In the genomic region with DNA sequence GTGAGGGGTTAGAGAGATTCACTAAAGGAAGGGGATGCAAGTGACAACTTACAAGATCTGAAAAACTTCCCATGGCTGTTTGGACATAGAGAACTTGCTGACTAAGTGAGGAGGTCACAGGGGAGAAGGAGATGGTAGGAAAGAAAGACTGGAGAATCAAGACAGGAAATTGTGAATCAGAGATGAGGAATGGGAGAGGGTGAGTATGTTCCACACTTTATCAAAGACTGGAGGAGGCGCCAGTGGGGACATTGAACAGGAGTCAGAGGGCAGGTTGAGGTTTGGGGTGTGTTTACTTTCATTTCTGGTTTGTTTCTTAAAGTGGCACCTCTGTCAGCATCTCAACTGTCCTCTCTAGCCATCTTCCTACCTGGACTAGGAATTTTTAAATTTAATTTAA, we compare ENCODE assay signal across 8 cellular contexts. TPM values are rescaled to one million over a fixed set of nuclear protein-coding genes. Genes with fewer than 3 reads are reported as not detected.
DNase-seq lines count a peak whose midpoint lies in the region; ATAC-seq, FAIRE-seq and TF ChIP-seq lines count a peak whose summit lies in the region.
"Not testable (repeated sequence)": the region's sequence is repeated elsewhere in the genome, so short reads cannot be mapped to it uniquely, and the experiment has no call there.

No MANE protein-coding gene starts in this region.

- not testable (repeated sequence) for H3K4me3 Mint-ChIP-seq in activated naive CD8-positive, alpha-beta T cell treated with anti-CD3 and anti-CD28 coated beads, Interleukin-2, amount 10 ng/mL, durations not matched to agents 7 days and 5 days

- dilution Hi-C loops in endothelial cell of umbilical vein (cut with MboI; ENCODE audit: extremely low pct_ligation_motif_present, low sequenced_read_pairs): not testable (repeated sequence)

- POLR2A ChIA-PET in activated naive CD8-positive, alpha-beta T cell treated with anti-CD3 and anti-CD28 coated beads, Interleukin-2, amount 10 ng/mL, durations not matched to agents 7 days and 5 days (lab: Charles Lee); endothelial cell of umbilical vein (lab: Charles Lee): not testable (repeated sequence)

- peak overlapping the region; percentile 81 for H2AFZ ChIP-seq in ACC112 (ENCODE audit: low read length, unreplicated experiment)
- not testable (repeated sequence) for H2AFZ ChIP-seq in endothelial cell of umbilical vein (ENCODE audit: low read depth, low read length)

- H3K4me1 ChIP-seq in ACC112 (ENCODE audit: control insufficient read depth, insufficient read depth, low read length, unreplicated experiment): peaks cover 10% of the 10 kb centered on the region
- H3K4me1 ChIP-seq in endothelial cell of umbilical vein (ENCODE audit: control insufficient read depth, extremely low read depth, insufficient read depth, low read length): not testable (repeated sequence)

- not testable (repeated sequence) for H3K9me3 ChIP-seq in endothelial cell of umbilical vein (replicated peaks; ENCODE audit: control insufficient read depth, insufficient read depth, low read length)

- not testable (repeated sequence) for FAIRE-seq in endothelial cell of umbilical vein (lab: Jason Lieb, UNC)

- CTCF ChIA-PET in endothelial cell of umbilical vein (lab: Charles Lee): not testable (repeated sequence)

- peak overlapping the region; percentile 62; the same call in 1 of the 2 replicates for H3K4me3 ChIP-seq in ACC112 (ENCODE audit: low read depth, low read length)
- H3K4me3 ChIP-seq in endothelial cell of umbilical vein (replicated peaks in 1 of 3; ENCODE audit: insufficient read depth in 1 of 3, low read depth in 1 of 3, low read length in 3 of 3); foreskin fibroblast (ENCODE audit: low read depth in 1 of 2, low read length in 2 of 2): not testable (repeated sequence)

- H3K27me3 ChIP-seq in ACC112 (ENCODE audit: insufficient read depth, low read length); endothelial cell of umbilical vein (ENCODE audit: control insufficient read depth in 2 of 2, insufficient read depth in 2 of 2, low read length in 2 of 2): not testable (repeated sequence)

- not testable (repeated sequence) for H4K20me1 ChIP-seq in endothelial cell of umbilical vein (replicated peaks; ENCODE audit: control insufficient read depth, extremely low read depth, insufficient read depth, low read length)

- DNase-seq in ELR (ENCODE audit: low read depth): peak; percentile 84
- DNase-seq in HT1080 (ENCODE audit: low read depth): peak; percentile 88
- DNase-seq in RKO (ENCODE audit: low spot score): peak; percentile 69
- not testable (repeated sequence) for DNase-seq in activated naive CD8-positive, alpha-beta T cell treated with anti-CD3 and anti-CD28 coated beads, Interleukin-2, amount 10 ng/mL, durations not matched to agents 7 days and 5 days
- peak; percentile 22 for DNase-seq in endothelial cell of umbilical vein (ENCODE audit: low read depth, low spot score)
- DNase-seq in foreskin fibroblast: peak; percentile 47 to 51
- DNase-seq in myocyte (ENCODE audit: low read depth): peak; percentile 18

- H3K4me1 Mint-ChIP-seq in activated naive CD8-positive, alpha-beta T cell treated with anti-CD3 and anti-CD28 coated beads, Interleukin-2, amount 10 ng/mL, durations not matched to agents 7 days and 5 days: not testable (repeated sequence)

- not testable (repeated sequence) for H3K4me2 ChIP-seq in endothelial cell of umbilical vein (ENCODE audit: insufficient read depth, low read length)

- BruUV-seq in endothelial cell of umbilical vein (replicated peaks; lab: Mats Ljungman, UMichigan): not testable (repeated sequence)

- not testable (repeated sequence) for H3K36me3 Mint-ChIP-seq in activated naive CD8-positive, alpha-beta T cell treated with anti-CD3 and anti-CD28 coated beads, Interleukin-2, amount 10 ng/mL, durations not matched to agents 7 days and 5 days

- H3K79me2 ChIP-seq in ACC112 (ENCODE audit: control insufficient read depth, insufficient read depth, low read length, unreplicated experiment); endothelial cell of umbilical vein (ENCODE audit: control insufficient read depth, insufficient read depth, low read length): not testable (repeated sequence)

- not testable (repeated sequence) for H3K9me1 ChIP-seq in endothelial cell of umbilical vein (replicated peaks; ENCODE audit: control insufficient read depth, extremely low read depth, insufficient read depth, low read length)

- intact Hi-C loops in endothelial cell of umbilical vein (cut with micrococcal nuclease): not testable (repeated sequence)

- ATAC-seq in activated naive CD8-positive, alpha-beta T cell treated with anti-CD3 and anti-CD28 coated beads, Interleukin-2, amount 10 ng/mL, durations not matched to agents 7 days and 5 days (ENCODE audit: low read depth): not testable (repeated sequence)

- not testable (repeated sequence) for TF ChIP-seq POLR2A in endothelial cell of umbilical vein (IDR thresholded peaks at IDR 0.05; ENCODE audit: low read depth, low read length)

- H3K27me3 Mint-ChIP-seq in activated naive CD8-positive, alpha-beta T cell treated with anti-CD3 and anti-CD28 coated beads, Interleukin-2, amount 10 ng/mL, durations not matched to agents 7 days and 5 days: not testable (repeated sequence)

- not testable (repeated sequence) for TF ChIP-seq CTCF in endothelial cell of umbilical vein (IDR thresholded peaks at IDR 0.05; ENCODE audit: extremely low read depth in 1 of 2, insufficient read depth in 1 of 2, low read depth in 1 of 2, low read length in 2 of 2); foreskin fibroblast (IDR thresholded peaks at IDR 0.05; ENCODE audit: low read depth, low read length)

- H3K27ac Mint-ChIP-seq in activated naive CD8-positive, alpha-beta T cell treated with anti-CD3 and anti-CD28 coated beads, Interleukin-2, amount 10 ng/mL, durations not matched to agents 7 days and 5 days: peak overlapping the region; percentile 75

- not testable (repeated sequence) for H3K36me3 ChIP-seq in ACC112 (ENCODE audit: insufficient read depth, low read length); endothelial cell of umbilical vein (ENCODE audit: control insufficient read depth in 2 of 2, extremely low read depth in 1 of 2, insufficient read depth in 2 of 2, low read length in 2 of 2)

- peaks cover 18% of the 10 kb centered on the region for H3K9me3 Mint-ChIP-seq in activated naive CD8-positive, alpha-beta T cell treated with anti-CD3 and anti-CD28 coated beads, Interleukin-2, amount 10 ng/mL, durations not matched to agents 7 days and 5 days

- H3K27ac ChIP-seq in ACC112 (ENCODE audit: low read depth, low read length): peak overlapping the region; percentile 78
- H3K27ac ChIP-seq in endothelial cell of umbilical vein (ENCODE audit: insufficient read depth, low read depth, low read length): not testable (repeated sequence)

- H3K9ac ChIP-seq in endothelial cell of umbilical vein (replicated peaks; ENCODE audit: extremely low read depth, insufficient read depth, low read length): not testable (repeated sequence)

TF ChIP-seq in endothelial cell of umbilical vein, 7 proteins besides CTCF, POLR2A, EP300 and RAD21:
- peak; percentile 43 for TF ChIP-seq FOS (IDR thresholded peaks at IDR 0.05; ENCODE audit: borderline replicate concordance, insufficient read depth, low read length)

RNA-seq across cellular contexts. Expression of gene ZNF37A, which starts 24.5 kb away (rescaled TPM):
- 11.5 and 13.6 TPM in 2 replicates for total RNA-seq in HT1080 (2014; rRNA removed; shearing (Covaris generic))
- polyA plus RNA-seq in HT1080 (2015; cell fraction: cytosol; rRNA removed): 8.9 and 20.3 TPM in 2 replicates
- polyA plus RNA-seq in HT1080 (2015; cell fraction: nucleus; rRNA removed): 28.2 and 37.2 TPM in 2 replicates
- 10 to 100 TPM; 20.1 to 26.1 TPM for total RNA-seq in activated naive CD8-positive, alpha-beta T cell treated with anti-CD3 and anti-CD28 coated beads, Interleukin-2, amount 10 ng/mL, durations not matched to agents 7 days and 5 days
- total RNA-seq in endothelial cell of umbilical vein (10.4 and 14.5 TPM in 2 replicates), myocyte (9.4 and 10.0 TPM in 2 replicates)
- polyA plus RNA-seq in endothelial cell of umbilical vein: 3.4 and 3.9 TPM in 2 replicates
- polyA plus RNA-seq in endothelial cell of umbilical vein (2011; cell fraction: cytosol; rRNA removed): 3.4 and 3.7 TPM in 2 replicates
- polyA plus RNA-seq in endothelial cell of umbilical vein (2011; cell fraction: nucleus; rRNA removed): 12.7 and 14.4 TPM in 2 replicates
- 7.4 and 7.6 TPM in 2 replicates for polyA plus RNA-seq in endothelial cell of umbilical vein (2012)
- polyA minus RNA-seq in endothelial cell of umbilical vein: 18.7 and 26.5 TPM in 2 replicates
- polyA minus RNA-seq in endothelial cell of umbilical vein (2011; cell fraction: cytosol; rRNA and poly(A)+ RNA removed): 6.8 TPM
- 15.2 and 16.3 TPM in 2 replicates for polyA minus RNA-seq in endothelial cell of umbilical vein (2011; cell fraction: nucleus; rRNA and poly(A)+ RNA removed)
- 5.7 TPM for polyA plus RNA-seq in myocyte (2012)

RNA-seq across cellular contexts. Expression of gene ZNF33A, which starts 59.2 kb away (rescaled TPM):
- 15.8 and 15.9 TPM in 2 replicates for total RNA-seq in HT1080 (2014; rRNA removed; shearing (Covaris generic))
- 7.9 and 10.6 TPM in 2 replicates for polyA plus RNA-seq in HT1080 (2015; cell fraction: cytosol; rRNA removed)
- 14.3 and 16.3 TPM in 2 replicates for polyA plus RNA-seq in HT1080 (2015; cell fraction: nucleus; rRNA removed)
- 10 to 100 TPM; 40.1 to 42.7 TPM for total RNA-seq in activated naive CD8-positive, alpha-beta T cell treated with anti-CD3 and anti-CD28 coated beads, Interleukin-2, amount 10 ng/mL, durations not matched to agents 7 days and 5 days
- total RNA-seq in endothelial cell of umbilical vein (13.2 and 14.5 TPM in 2 replicates), myocyte (13.6 and 17.9 TPM in 2 replicates)
- polyA plus RNA-seq in endothelial cell of umbilical vein: 3.6 and 4.6 TPM in 2 replicates
- polyA plus RNA-seq in endothelial cell of umbilical vein (2011; cell fraction: cytosol; rRNA removed): 6.6 and 8.9 TPM in 2 replicates
- 17.9 and 19.8 TPM in 2 replicates for polyA plus RNA-seq in endothelial cell of umbilical vein (2011; cell fraction: nucleus; rRNA removed)
- 8.1 and 10.6 TPM in 2 replicates for polyA plus RNA-seq in endothelial cell of umbilical vein (2012)
- polyA minus RNA-seq in endothelial cell of umbilical vein: 13.9 and 17.1 TPM in 2 replicates
- 7.1 TPM for polyA minus RNA-seq in endothelial cell of umbilical vein (2011; cell fraction: cytosol; rRNA and poly(A)+ RNA removed)
- 20.6 and 26.4 TPM in 2 replicates for polyA minus RNA-seq in endothelial cell of umbilical vein (2011; cell fraction: nucleus; rRNA and poly(A)+ RNA removed)
- polyA plus RNA-seq in myocyte (2012): 3.8 TPM
